Comparison of ENCODE assay signal across 29 cellular contexts in genomic region chr10:18021725-18022480, GRCh38.
"Had no signal": no experiment of that assay in that cellular context is flagged by ENCODE, and none has a peak within 500 bp of the region (broad histone marks: within the 10 kb centered on the region; RNA-seq: fewer than 3 reads in every experiment).

No MANE protein-coding gene starts in this region.

- H3K4me1 ChIP-seq: Peyer's patch, SJCRH30 had no signal

- ATAC-seq: activated T-helper 17 cell treated with anti-CD3 and anti-CD28 coated beads, Interleukin-2, amount 50 U/mL, for 72 hours had no signal

- H3K4me3 ChIP-seq: Peyer's patch, SJCRH30 had no signal

- H3K9me3 ChIP-seq: Peyer's patch, SJCRH30, SK-N-SH had no signal

- H3K36me3 ChIP-seq: Peyer's patch, SJCRH30 had no signal

- DNase-seq: activated CD4-positive, alpha-beta memory T cell treated with anti-CD3 and anti-CD28 coated beads, Interleukin-2, amount 10 ng/mL, durations not matched to agents 7 days and 5 days; activated CD4-positive, alpha-beta T cell treated with anti-CD3 and anti-CD28 coated beads, Interleukin-2, amount 10 ng/mL, durations not matched to agents 7 days and 5 days; activated CD4-positive, CD25-positive, alpha-beta regulatory T cell; activated gamma-delta T cell treated with Interleukin-2 at 50 U/mL for 16 hours; activated naive CD4-positive, alpha-beta T cell treated with anti-CD3 and anti-CD28 coated beads, Interleukin-2, amount 10 ng/mL, durations not matched to agents 7 days and 5 days; activated naive CD8-positive, alpha-beta T cell treated with anti-CD3 and anti-CD28 coated beads for 36 hours; activated T-cell treated with anti-CD3 and anti-CD28 coated beads for 4 hours; activated T-cell treated with anti-CD3 and anti-CD28 coated beads, Interleukin-2, amount 50 U/mL, for 48 hours; anterior cingulate cortex; cerebellar nuclear complex; NCI-H1048; NCI-H146; NCI-H187 treated with DMSO at 0.1 percent for 48 hours; NCI-H2081 treated with DMSO at 0.1 percent for 48 hours; NCI-H2171 treated with DMSO at 0.1 percent for 48 hours; NCI-H345; NCI-H510A; NCI-H526 treated with DMSO at 0.1 percent for 48 hours; NCI-H82; NK-92 treated with Interleukin-12 subunit alpha and Interleukin-12 subunit beta, amount 100 ng/mL, for 24 hours; OCI-M1; Peyer's patch; Right ventricle myocardium superior; SJCRH30; SK-N-SH; T-helper 1 cell had no signal

- H3K27ac ChIP-seq: Peyer's patch, RWPE1, SJCRH30, VCaP had no signal
